8 cellular contexts compared by ENCODE assay signal in genomic region chr19:18000480-18000980, GRCh38. TPM values are rescaled to one million over a fixed set of nuclear protein-coding genes. Genes with fewer than 3 reads are reported as not detected.
DNase-seq lines count a peak whose midpoint lies in the region; ATAC-seq and TF ChIP-seq lines count a peak whose summit lies in the region.

No MANE protein-coding gene starts in this region.

- H3K9me3 Mint-ChIP-seq in activated T-cell treated with anti-CD3 and anti-CD28 coated beads, Interleukin-2, amount 50 U/mL, for 72 hours, result no peaks in the 10 kb centered on the region

- H3K9me3 ChIP-seq in cardiac muscle cell (ENCODE audit: low read depth) (no peaks in the 10 kb centered on the region), upper lobe of left lung (no peaks in the 10 kb centered on the region)

- no peak for TF ChIP-seq EP300 in upper lobe of left lung (IDR thresholded peaks at IDR 0.05)

- H3K4me1 Mint-ChIP-seq in activated T-cell treated with anti-CD3 and anti-CD28 coated beads, Interleukin-2, amount 50 U/mL, for 72 hours (ENCODE audit: low read depth), result peaks cover 22% of the 10 kb centered on the region

- intact Hi-C loops in Right ventricle myocardium superior (cut with DNase I), result no loop called here

- TF ChIP-seq CTCF in cardiac muscle cell (IDR thresholded peaks at IDR 0.05; ENCODE audit: low read depth, low read length) (no peak), upper lobe of left lung (IDR thresholded peaks at IDR 0.05) (no peak)

- H3K27me3 ChIP-seq in cardiac muscle cell (peaks cover 22% of the 10 kb centered on the region), layer of hippocampus (ENCODE audit: control insufficient read depth, insufficient read depth, low read length) (no peaks in the 10 kb centered on the region), upper lobe of left lung (no peaks in the 10 kb centered on the region)

- no peaks in the 10 kb centered on the region for H3K36me3 ChIP-seq in cardiac muscle cell
- peaks cover 0 to 10% (median 2%) of the 10 kb centered on the region in 4 donors for H3K36me3 ChIP-seq in upper lobe of left lung

- H3K4me3 Mint-ChIP-seq in activated T-cell treated with anti-CD3 and anti-CD28 coated beads, Interleukin-2, amount 50 U/mL, for 72 hours, result peak overlapping the region; percentile 74 to 86

- no peak overlapping the region for H3K27ac ChIP-seq in cardiac muscle cell
- peak overlapping the region; percentile 87 for H3K27ac ChIP-seq in layer of hippocampus (ENCODE audit: low read depth, low read length)
- peak overlapping the region; percentile 86 to 98 (median 96) for H3K27ac ChIP-seq in upper lobe of left lung

- H3K36me3 Mint-ChIP-seq in activated T-cell treated with anti-CD3 and anti-CD28 coated beads, Interleukin-2, amount 50 U/mL, for 72 hours (ENCODE audit: insufficient read depth in 2 of 2), result peaks cover 3 to 5% of the 10 kb centered on the region in 2 donors

- H3K4me3 ChIP-seq in cardiac muscle cell (peak overlapping the region; percentile 45), upper lobe of left lung (peak overlapping the region in 3 of 4 donors; percentile 68 to 96 (median 82))

- no peaks in the 10 kb centered on the region for H3K27me3 Mint-ChIP-seq in activated T-cell treated with anti-CD3 and anti-CD28 coated beads, Interleukin-2, amount 50 U/mL, for 72 hours (ENCODE audit: low read depth)

- ATAC-seq in Right ventricle myocardium superior (ENCODE audit: poor library complexity), result no peak
- ATAC-seq in activated T-cell treated with anti-CD3 and anti-CD28 coated beads, Interleukin-2, amount 50 U/mL, for 72 hours (replicated peaks in 1 of 2), result peak in 1 of 2 donors; percentile 1
- ATAC-seq in upper lobe of left lung (ENCODE audit: low FRiP score in 2 of 2), result no peak
- no peak for ATAC-seq in GM18858 (IDR thresholded peaks at IDR 0.05; ENCODE audit: unreplicated experiment)

- no peak for TF ChIP-seq POLR2A in upper lobe of left lung (IDR thresholded peaks at IDR 0.05)

- H3K27ac Mint-ChIP-seq in activated T-cell treated with anti-CD3 and anti-CD28 coated beads, Interleukin-2, amount 50 U/mL, for 72 hours, result peak overlapping the region; percentile 87

- 13 to 18% methylated on average over 20 to 21 of the region's 21 CpGs for WGBS in upper lobe of left lung, 2 donors

- DNase-seq in cardiac muscle cell (ENCODE audit: low read depth in 1 of 2, low spot score in 1 of 2), result no peak
- no peak for DNase-seq in Right ventricle myocardium superior
- DNase-seq in activated T-cell treated with anti-CD3 and anti-CD28 coated beads, Interleukin-2, amount 50 U/mL, for 72 hours, result no peak
- no peak for DNase-seq in upper lobe of left lung
- DNase-seq in SHP77 treated with DMSO at 0.1 percent for 48 hours (lab: John Stamatoyannopoulos, UW), result no peak
- DNase-seq in inferior parietal cortex (ENCODE audit: extremely low spot score), result no peak

- H3K4me1 ChIP-seq in cardiac muscle cell (ENCODE audit: low read depth), result no peaks in the 10 kb centered on the region
- peaks cover 18 to 52% (median 28%) of the 10 kb centered on the region in 4 donors for H3K4me1 ChIP-seq in upper lobe of left lung

RNA-seq across cellular contexts. Expression of gene ARRDC2, which starts 7.4 kb away (rescaled TPM):
- total RNA-seq in cardiac muscle cell, result 9.2 and 16.1 TPM in 2 replicates
- polyA plus RNA-seq in cardiac muscle cell, result 6.8 and 10.7 TPM in 2 replicates
- 19.1 TPM for total RNA-seq in Right ventricle myocardium superior
- total RNA-seq in activated T-cell treated with anti-CD3 and anti-CD28 coated beads, Interleukin-2, amount 50 U/mL, for 72 hours, result 10 to 100 TPM; 41.4 to 47.9 TPM
- total RNA-seq in upper lobe of left lung, result 100 to 1,000 TPM in 2 of 6 donors, 10 to 100 TPM in 4; 53.6 to 253 (median 78.8) TPM

RNA-seq across cellular contexts. Expression of gene KCNN1, which starts 33.6 kb away (rescaled TPM):
- 23.4 and 26.7 TPM in 2 replicates for total RNA-seq in cardiac muscle cell
- polyA plus RNA-seq in cardiac muscle cell, result 20.4 and 28.0 TPM in 2 replicates
- not detected for total RNA-seq in Right ventricle myocardium superior
- total RNA-seq in activated T-cell treated with anti-CD3 and anti-CD28 coated beads, Interleukin-2, amount 50 U/mL, for 72 hours, result 1 to 10 TPM in 1 of 2 donors, under 1 TPM in 1; 0.69 to 1.2 TPM
- total RNA-seq in upper lobe of left lung, result under 1 TPM in 2 of 6 donors, not detected in 4; 0.34 to 0.37 TPM

Comparison
In these comparisons a context has a peak if more than half of its experiments do, and no peak if none do; other contexts are left out.
1. RNA of gene KCNN1, which starts 33.6 kb away (total RNA-seq): 23.4 to 26.7 TPM in cardiac muscle cell; 0.69 to 1.2 TPM in activated T-cell treated with anti-CD3 and anti-CD28 coated beads, Interleukin-2, amount 50 U/mL, for 72 hours, 0.34 to 0.37 TPM in upper lobe of left lung and not detected in Right ventricle myocardium superior (single experiment); every median in the first group is over 10 times any median in the second.